Comparison of ENCODE assay signal across 7 cellular contexts in genomic region chr11:9716275-9717039, GRCh38. TPM values are rescaled to one million over a fixed set of nuclear protein-coding genes. Genes with fewer than 3 reads are reported as not detected.
DNase-seq lines count a peak whose midpoint lies in the region; ATAC-seq and TF ChIP-seq lines count a peak whose summit lies in the region.

No MANE protein-coding gene starts in this region.

- H3K27ac ChIP-seq in PC-9, result peak overlapping the region; percentile 29; the same call in 1 of the 2 replicates
- H3K27ac ChIP-seq in esophagus (ENCODE audit: low read depth in 2 of 2, low read length in 1 of 2), result peak overlapping the region; percentile 15 to 17

- H3K4me1 Mint-ChIP-seq in stimulated activated effector memory CD8-positive, alpha-beta T cell treated with anti-CD3 and anti-CD28 coated beads, Interleukin-12 subunit alpha, Interleukin-12 subunit beta, amount 100 ng/mL, for 72 hours, result peaks cover 15% of the 10 kb centered on the region

- H3K9me3 Mint-ChIP-seq in stimulated activated effector memory CD8-positive, alpha-beta T cell treated with anti-CD3 and anti-CD28 coated beads, Interleukin-12 subunit alpha, Interleukin-12 subunit beta, amount 100 ng/mL, for 72 hours, result no peaks in the 10 kb centered on the region

- H3K4me1 ChIP-seq in PC-9 (replicated peaks; ENCODE audit: insufficient read depth) (peaks cover 5% of the 10 kb centered on the region; the same call in 1 of the 2 replicates), esophagus (ENCODE audit: control insufficient read depth in 2 of 2, insufficient read depth in 2 of 2, low read length in 1 of 2) (no peaks in the 10 kb centered on the region)

- BruUV-seq in PC-9 (replicated peaks; lab: Mats Ljungman, UMichigan), result no TSS peak

- H3K4me3 ChIP-seq in PC-9 (no peak overlapping the region), esophagus (ENCODE audit: low read depth in 1 of 2, low read length in 2 of 2) (no peak overlapping the region)

- ATAC-seq in GM18873 (IDR thresholded peaks at IDR 0.05; ENCODE audit: low FRiP score, unreplicated experiment) (peak; percentile 75), HG02840 (IDR thresholded peaks at IDR 0.05; ENCODE audit: low FRiP score, unreplicated experiment) (peak; percentile 58)
- ATAC-seq in stimulated activated effector memory CD8-positive, alpha-beta T cell treated with anti-CD3 and anti-CD28 coated beads, Interleukin-12 subunit alpha, Interleukin-12 subunit beta, amount 100 ng/mL, for 72 hours, result peak; percentile 47

- H3K9me3 ChIP-seq in PC-9 (ENCODE audit: insufficient read depth, low read depth) (no peaks in the 10 kb centered on the region), esophagus (ENCODE audit: control insufficient read depth in 2 of 2, insufficient read depth in 1 of 2, low read depth in 1 of 2, low read length in 1 of 2) (peaks cover 0 to 2% of the 10 kb centered on the region in 2 donors)

- no peaks in the 10 kb centered on the region for H4K20me1 ChIP-seq in PC-9 (ENCODE audit: insufficient read depth)

- no peak for TF ChIP-seq CTCF in PC-9 (conservative IDR thresholded peaks at IDR 0.05)

- no peaks in the 10 kb centered on the region for H3K27me3 ChIP-seq in PC-9 (ENCODE audit: insufficient read depth, low read depth)
- H3K27me3 ChIP-seq in esophagus (ENCODE audit: control insufficient read depth in 1 of 2, insufficient read depth in 2 of 2, low read length in 2 of 2), result no peaks in the 10 kb centered on the region

- H3F3A ChIP-seq in PC-9 (ENCODE audit: insufficient read depth, low read depth), result peaks cover 3% of the 10 kb centered on the region; the same call in 1 of the 2 replicates

- H3K79me2 ChIP-seq in PC-9 (ENCODE audit: low read depth), result no peaks in the 10 kb centered on the region

- H3K9me2 ChIP-seq in PC-9 (ENCODE audit: insufficient read depth), result no peaks in the 10 kb centered on the region

- H2AFZ ChIP-seq in PC-9, result no peak overlapping the region

- peaks cover 11% of the 10 kb centered on the region for H3K36me3 Mint-ChIP-seq in stimulated activated effector memory CD8-positive, alpha-beta T cell treated with anti-CD3 and anti-CD28 coated beads, Interleukin-12 subunit alpha, Interleukin-12 subunit beta, amount 100 ng/mL, for 72 hours

- H3K27ac Mint-ChIP-seq in stimulated activated effector memory CD8-positive, alpha-beta T cell treated with anti-CD3 and anti-CD28 coated beads, Interleukin-12 subunit alpha, Interleukin-12 subunit beta, amount 100 ng/mL, for 72 hours, result peak overlapping the region; percentile 11

- DNase-seq in PC-9, result no peak
- DNase-seq in stimulated activated effector memory CD8-positive, alpha-beta T cell treated with anti-CD3 and anti-CD28 coated beads, Interleukin-12 subunit alpha, Interleukin-12 subunit beta, amount 100 ng/mL, for 72 hours (ENCODE audit: low spot score in 2 of 2), result no peak
- DNase-seq in stimulated activated naive CD4-positive, alpha-beta T cell (lab: John Stamatoyannopoulos, UW), result no peak
- DNase-seq in cerebellar cortex (ENCODE audit: low spot score), result no peak

- intact Hi-C loops in PC-9 (cut with micrococcal nuclease; ENCODE audit: unreplicated experiment), result no loop called here

- H3K4me2 ChIP-seq in PC-9, result no peak overlapping the region

- no peaks in the 10 kb centered on the region for H3K36me3 ChIP-seq in PC-9 (ENCODE audit: low read depth)
- no peaks in the 10 kb centered on the region for H3K36me3 ChIP-seq in esophagus (ENCODE audit: control insufficient read depth in 2 of 2, insufficient read depth in 2 of 2, low read length in 1 of 2)

- no peak overlapping the region for H3K4me3 Mint-ChIP-seq in stimulated activated effector memory CD8-positive, alpha-beta T cell treated with anti-CD3 and anti-CD28 coated beads, Interleukin-12 subunit alpha, Interleukin-12 subunit beta, amount 100 ng/mL, for 72 hours

- POLR2A ChIA-PET in PC-9 (lab: Charles Lee; ENCODE audit: unreplicated experiment), result no interaction called here

- CTCF ChIA-PET in PC-9 (lab: Charles Lee), result interaction anchor here (0.6 kb wide), 1 partner anchor 592 kb away, joined by 3 read pairs; no protein-coding TSS in a partner anchor

- 45 to 55% methylated on average over 4 of the region's 4 CpGs for WGBS in esophagus, 2 donors

RNA-seq across cellular contexts. Expression of gene SWAP70, which starts 52.6 kb away (rescaled TPM):
- total RNA-seq in PC-9 (2021), result 13.3 and 18.6 TPM in 2 replicates
- 1 to 10 TPM; 7.4 TPM for polyA plus RNA-seq in esophagus
